In the genomic region with DNA sequence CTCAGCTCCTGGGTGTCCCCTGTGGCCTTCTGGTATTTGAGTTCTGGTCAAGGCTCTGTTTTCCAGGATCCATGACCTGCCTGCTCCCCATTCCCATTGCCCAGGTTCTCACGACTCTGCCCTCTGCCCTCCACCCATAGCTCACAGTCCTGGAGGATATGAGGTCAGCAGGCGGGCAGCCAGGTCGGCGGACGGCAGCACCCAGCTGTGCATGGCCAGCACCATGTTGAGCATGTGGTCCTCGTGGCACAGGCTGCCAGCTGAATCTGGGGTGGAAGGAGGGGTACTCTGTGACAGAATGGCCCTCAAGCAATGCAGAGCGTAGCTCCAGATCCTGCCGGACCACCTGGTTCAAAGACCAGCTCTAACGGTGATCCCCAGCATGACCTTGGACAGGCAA, we compare ENCODE assay signal across 2 cellular contexts.
TF ChIP-seq lines count a peak whose summit lies in the region.

No MANE protein-coding gene starts in this region.

TF ChIP-seq in H1, 55 proteins besides CTCF, POLR2A, EP300 and RAD21:
- no peak for TF ChIP-seq CTBP2 (IDR thresholded peaks at IDR 0.05; ENCODE audit: borderline replicate concordance, insufficient read depth, insufficient read length, low read length)
- no peak for TF ChIP-seq EZH2 (IDR thresholded peaks at IDR 0.05; ENCODE audit: low read depth, low read length, severe bottlenecking)
- no peak for TF ChIP-seq SIN3A (conservative IDR thresholded peaks at IDR 0.05 in 1 of 2, IDR thresholded peaks at IDR 0.05 in 1 of 2; ENCODE audit: low read depth in 1 of 2, low read length in 2 of 2)
- no peak for TF ChIP-seq RNF2 (IDR thresholded peaks at IDR 0.05; ENCODE audit: borderline replicate concordance, low read depth, low read length, missing control alignments, poor library complexity, severe bottlenecking)
- TF ChIP-seq HDAC6 (IDR thresholded peaks at IDR 0.05; ENCODE audit: low read depth, low read length), result no peak
- TF ChIP-seq TEAD4 (IDR thresholded peaks at IDR 0.05; ENCODE audit: low read depth, low read length), result no peak
- TF ChIP-seq KDM5A (IDR thresholded peaks at IDR 0.05; ENCODE audit: low read length), result no peak
- no peak for TF ChIP-seq GABPA (IDR thresholded peaks at IDR 0.05; ENCODE audit: borderline replicate concordance, insufficient read depth, low read length)
- no peak for TF ChIP-seq POU5F1 (IDR thresholded peaks at IDR 0.05; ENCODE audit: low read depth, low read length)
- no peak for TF ChIP-seq TCF12 (IDR thresholded peaks at IDR 0.05; ENCODE audit: low read depth, low read length)
- no peak for TF ChIP-seq NRF1 (IDR thresholded peaks at IDR 0.05; ENCODE audit: low read depth, low read length)
- no peak for TF ChIP-seq JUN (IDR thresholded peaks at IDR 0.05; ENCODE audit: low read depth, low read length)
- TF ChIP-seq KDM4A (IDR thresholded peaks at IDR 0.05; ENCODE audit: low read depth, low read length, severe bottlenecking), result no peak
- TF ChIP-seq PHF8 (conservative IDR thresholded peaks at IDR 0.05; ENCODE audit: low read depth, low read length), result no peak
- TF ChIP-seq CREB1 (IDR thresholded peaks at IDR 0.05), result no peak
- TF ChIP-seq GTF2F1 (IDR thresholded peaks at IDR 0.05; ENCODE audit: borderline replicate concordance, low read depth, low read length), result no peak
- no peak for TF ChIP-seq EGR1 (IDR thresholded peaks at IDR 0.05; ENCODE audit: borderline replicate concordance, low read depth, low read length)
- no peak for TF ChIP-seq TAF7 (optimal IDR thresholded peaks at IDR 0.05; ENCODE audit: borderline replicate concordance, low read depth, low read length)

TF ChIP-seq in SK-N-SH, 30 proteins besides CTCF, POLR2A, EP300 and RAD21:
- no peak for TF ChIP-seq JUND (IDR thresholded peaks at IDR 0.05)
- TF ChIP-seq IRF3 (IDR thresholded peaks at IDR 0.05; ENCODE audit: low read depth, low read length), result no peak
- no peak for TF ChIP-seq RFX5 (IDR thresholded peaks at IDR 0.05; ENCODE audit: low read length)
- no peak for TF ChIP-seq RCOR1 (IDR thresholded peaks at IDR 0.05; ENCODE audit: low read length)
- TF ChIP-seq ZBTB33 (IDR thresholded peaks at IDR 0.05; ENCODE audit: borderline replicate concordance, low read depth), result no peak
- TF ChIP-seq TEAD4 (IDR thresholded peaks at IDR 0.05; ENCODE audit: borderline replicate concordance, insufficient read depth), result no peak
- TF ChIP-seq, protein P1, sequence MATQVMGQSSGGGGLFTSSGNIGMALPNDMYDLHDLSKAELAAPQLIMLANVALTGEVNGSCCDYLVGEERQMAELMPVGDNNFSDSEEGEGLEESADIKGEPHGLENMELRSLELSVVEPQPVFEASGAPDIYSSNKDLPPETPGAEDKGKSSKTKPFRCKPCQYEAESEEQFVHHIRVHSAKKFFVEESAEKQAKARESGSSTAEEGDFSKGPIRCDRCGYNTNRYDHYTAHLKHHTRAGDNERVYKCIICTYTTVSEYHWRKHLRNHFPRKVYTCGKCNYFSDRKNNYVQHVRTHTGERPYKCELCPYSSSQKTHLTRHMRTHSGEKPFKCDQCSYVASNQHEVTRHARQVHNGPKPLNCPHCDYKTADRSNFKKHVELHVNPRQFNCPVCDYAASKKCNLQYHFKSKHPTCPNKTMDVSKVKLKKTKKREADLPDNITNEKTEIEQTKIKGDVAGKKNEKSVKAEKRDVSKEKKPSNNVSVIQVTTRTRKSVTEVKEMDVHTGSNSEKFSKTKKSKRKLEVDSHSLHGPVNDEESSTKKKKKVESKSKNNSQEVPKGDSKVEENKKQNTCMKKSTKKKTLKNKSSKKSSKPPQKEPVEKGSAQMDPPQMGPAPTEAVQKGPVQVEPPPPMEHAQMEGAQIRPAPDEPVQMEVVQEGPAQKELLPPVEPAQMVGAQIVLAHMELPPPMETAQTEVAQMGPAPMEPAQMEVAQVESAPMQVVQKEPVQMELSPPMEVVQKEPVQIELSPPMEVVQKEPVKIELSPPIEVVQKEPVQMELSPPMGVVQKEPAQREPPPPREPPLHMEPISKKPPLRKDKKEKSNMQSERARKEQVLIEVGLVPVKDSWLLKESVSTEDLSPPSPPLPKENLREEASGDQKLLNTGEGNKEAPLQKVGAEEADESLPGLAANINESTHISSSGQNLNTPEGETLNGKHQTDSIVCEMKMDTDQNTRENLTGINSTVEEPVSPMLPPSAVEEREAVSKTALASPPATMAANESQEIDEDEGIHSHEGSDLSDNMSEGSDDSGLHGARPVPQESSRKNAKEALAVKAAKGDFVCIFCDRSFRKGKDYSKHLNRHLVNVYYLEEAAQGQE (IDR thresholded peaks at IDR 0.05; ENCODE audit: low read depth, low read length), result no peak
- no peak for TF ChIP-seq FOXM1 (IDR thresholded peaks at IDR 0.05; ENCODE audit: low read depth)
- TF ChIP-seq, protein P2, sequence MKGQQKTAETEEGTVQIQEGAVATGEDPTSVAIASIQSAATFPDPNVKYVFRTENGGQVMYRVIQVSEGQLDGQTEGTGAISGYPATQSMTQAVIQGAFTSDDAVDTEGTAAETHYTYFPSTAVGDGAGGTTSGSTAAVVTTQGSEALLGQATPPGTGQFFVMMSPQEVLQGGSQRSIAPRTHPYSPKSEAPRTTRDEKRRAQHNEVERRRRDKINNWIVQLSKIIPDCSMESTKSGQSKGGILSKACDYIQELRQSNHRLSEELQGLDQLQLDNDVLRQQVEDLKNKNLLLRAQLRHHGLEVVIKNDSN (IDR thresholded peaks at IDR 0.05; ENCODE audit: borderline replicate concordance, low read depth), result no peak
- no peak for TF ChIP-seq TAF1 (IDR thresholded peaks at IDR 0.05; ENCODE audit: borderline replicate concordance, low read depth, low read length)
- TF ChIP-seq GATA2 (CRISPR knock-in tag; IDR thresholded peaks at IDR 0.05), result no peak
- no peak for TF ChIP-seq YY1 (IDR thresholded peaks at IDR 0.05; ENCODE audit: low read depth)
- no peak for TF ChIP-seq EZH2phosphoT487 (IDR thresholded peaks at IDR 0.05; ENCODE audit: borderline replicate concordance, low read depth)
- TF ChIP-seq MAX (IDR thresholded peaks at IDR 0.05; ENCODE audit: low read depth), result no peak
- no peak for TF ChIP-seq FOSL2 (IDR thresholded peaks at IDR 0.05; ENCODE audit: borderline replicate concordance, low read depth)
- TF ChIP-seq MXI1 (IDR thresholded peaks at IDR 0.05; ENCODE audit: low read depth, low read length), result no peak
- no peak for TF ChIP-seq NRF1 (IDR thresholded peaks at IDR 0.05; ENCODE audit: low read depth, low read length)
- no peak for TF ChIP-seq GABPA (IDR thresholded peaks at IDR 0.05; ENCODE audit: low read depth)
- TF ChIP-seq CHD2 (IDR thresholded peaks at IDR 0.05; ENCODE audit: low read length, partially characterized antibody), result no peak
- TF ChIP-seq NFIC (IDR thresholded peaks at IDR 0.05; ENCODE audit: borderline replicate concordance), result no peak
